In the genomic region with DNA sequence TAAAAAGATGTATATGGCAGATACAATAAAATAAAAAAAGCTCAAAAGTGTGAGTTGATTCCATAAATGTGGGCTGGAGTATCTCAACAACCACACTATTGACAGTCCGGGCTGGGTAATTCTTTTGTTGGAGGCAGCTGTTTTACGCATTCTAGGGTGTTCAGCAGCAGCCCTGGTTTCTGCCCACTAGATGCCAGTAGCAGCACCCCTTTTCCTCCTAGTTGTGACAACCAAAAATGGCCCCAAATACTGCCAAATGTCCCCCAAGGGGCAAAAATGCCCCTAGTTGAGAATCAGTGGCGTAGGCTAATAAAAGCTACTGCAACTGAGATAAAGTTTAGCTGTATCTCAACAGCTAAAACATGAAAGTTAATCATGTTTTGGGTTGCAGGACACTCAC, we compare ENCODE assay signal across 1 cellular context.
TF ChIP-seq lines count a peak whose summit lies in the region.

No MANE protein-coding gene starts in this region.

TF ChIP-seq in GM12878, 131 proteins besides CTCF, POLR2A, EP300 and RAD21 (continued from another document):
- TF ChIP-seq, protein P1, sequence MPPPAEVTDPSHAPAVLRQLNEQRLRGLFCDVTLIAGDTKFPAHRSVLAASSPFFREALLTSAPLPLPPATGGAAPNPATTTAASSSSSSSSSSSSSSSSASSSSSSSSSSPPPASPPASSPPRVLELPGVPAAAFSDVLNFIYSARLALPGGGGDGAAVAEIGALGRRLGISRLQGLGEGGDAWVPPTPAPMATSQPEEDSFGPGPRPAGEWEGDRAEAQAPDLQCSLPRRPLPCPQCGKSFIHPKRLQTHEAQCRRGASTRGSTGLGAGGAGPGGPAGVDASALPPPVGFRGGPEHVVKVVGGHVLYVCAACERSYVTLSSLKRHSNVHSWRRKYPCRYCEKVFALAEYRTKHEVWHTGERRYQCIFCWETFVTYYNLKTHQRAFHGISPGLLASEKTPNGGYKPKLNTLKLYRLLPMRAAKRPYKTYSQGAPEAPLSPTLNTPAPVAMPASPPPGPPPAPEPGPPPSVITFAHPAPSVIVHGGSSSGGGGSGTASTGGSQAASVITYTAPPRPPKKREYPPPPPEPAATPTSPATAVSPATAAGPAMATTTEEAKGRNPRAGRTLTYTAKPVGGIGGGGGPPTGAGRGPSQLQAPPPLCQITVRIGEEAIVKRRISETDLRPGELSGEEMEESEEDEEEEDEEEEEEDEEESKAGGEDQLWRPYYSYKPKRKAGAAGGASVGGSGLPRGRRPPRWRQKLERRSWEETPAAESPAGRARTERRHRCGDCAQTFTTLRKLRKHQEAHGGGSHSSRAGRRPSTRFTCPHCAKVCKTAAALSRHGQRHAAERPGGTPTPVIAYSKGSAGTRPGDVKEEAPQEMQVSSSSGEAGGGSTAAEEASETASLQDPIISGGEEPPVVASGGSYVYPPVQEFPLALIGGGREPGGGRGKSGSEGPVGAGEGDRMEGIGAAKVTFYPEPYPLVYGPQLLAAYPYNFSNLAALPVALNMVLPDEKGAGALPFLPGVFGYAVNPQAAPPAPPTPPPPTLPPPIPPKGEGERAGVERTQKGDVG (CRISPR knock-in tag; IDR thresholded peaks at IDR 0.05) = no peak
- TF ChIP-seq HCFC1 (IDR thresholded peaks at IDR 0.05; ENCODE audit: low read length) (no peak), MTA2 (IDR thresholded peaks at IDR 0.05; ENCODE audit: low read depth) (no peak), MTA3 (IDR thresholded peaks at IDR 0.05; ENCODE audit: borderline replicate concordance, low read length) (no peak), RB1 (IDR thresholded peaks at IDR 0.05; ENCODE audit: borderline replicate concordance) (no peak), EGR1 (IDR thresholded peaks at IDR 0.05; ENCODE audit: borderline replicate concordance in 1 of 2, low read depth in 2 of 2, low read length in 2 of 2) (no peak), NBN (IDR thresholded peaks at IDR 0.05) (no peak)
- TF ChIP-seq, protein P2, sequence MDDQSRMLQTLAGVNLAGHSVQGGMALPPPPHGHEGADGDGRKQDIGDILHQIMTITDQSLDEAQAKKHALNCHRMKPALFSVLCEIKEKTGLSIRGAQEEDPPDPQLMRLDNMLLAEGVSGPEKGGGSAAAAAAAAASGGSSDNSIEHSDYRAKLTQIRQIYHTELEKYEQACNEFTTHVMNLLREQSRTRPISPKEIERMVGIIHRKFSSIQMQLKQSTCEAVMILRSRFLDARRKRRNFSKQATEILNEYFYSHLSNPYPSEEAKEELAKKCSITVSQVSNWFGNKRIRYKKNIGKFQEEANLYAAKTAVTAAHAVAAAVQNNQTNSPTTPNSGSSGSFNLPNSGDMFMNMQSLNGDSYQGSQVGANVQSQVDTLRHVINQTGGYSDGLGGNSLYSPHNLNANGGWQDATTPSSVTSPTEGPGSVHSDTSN (IDR thresholded peaks at IDR 0.05; ENCODE audit: insufficient replicate concordance, low read depth, low read length) = no peak
- TF ChIP-seq, protein P3, sequence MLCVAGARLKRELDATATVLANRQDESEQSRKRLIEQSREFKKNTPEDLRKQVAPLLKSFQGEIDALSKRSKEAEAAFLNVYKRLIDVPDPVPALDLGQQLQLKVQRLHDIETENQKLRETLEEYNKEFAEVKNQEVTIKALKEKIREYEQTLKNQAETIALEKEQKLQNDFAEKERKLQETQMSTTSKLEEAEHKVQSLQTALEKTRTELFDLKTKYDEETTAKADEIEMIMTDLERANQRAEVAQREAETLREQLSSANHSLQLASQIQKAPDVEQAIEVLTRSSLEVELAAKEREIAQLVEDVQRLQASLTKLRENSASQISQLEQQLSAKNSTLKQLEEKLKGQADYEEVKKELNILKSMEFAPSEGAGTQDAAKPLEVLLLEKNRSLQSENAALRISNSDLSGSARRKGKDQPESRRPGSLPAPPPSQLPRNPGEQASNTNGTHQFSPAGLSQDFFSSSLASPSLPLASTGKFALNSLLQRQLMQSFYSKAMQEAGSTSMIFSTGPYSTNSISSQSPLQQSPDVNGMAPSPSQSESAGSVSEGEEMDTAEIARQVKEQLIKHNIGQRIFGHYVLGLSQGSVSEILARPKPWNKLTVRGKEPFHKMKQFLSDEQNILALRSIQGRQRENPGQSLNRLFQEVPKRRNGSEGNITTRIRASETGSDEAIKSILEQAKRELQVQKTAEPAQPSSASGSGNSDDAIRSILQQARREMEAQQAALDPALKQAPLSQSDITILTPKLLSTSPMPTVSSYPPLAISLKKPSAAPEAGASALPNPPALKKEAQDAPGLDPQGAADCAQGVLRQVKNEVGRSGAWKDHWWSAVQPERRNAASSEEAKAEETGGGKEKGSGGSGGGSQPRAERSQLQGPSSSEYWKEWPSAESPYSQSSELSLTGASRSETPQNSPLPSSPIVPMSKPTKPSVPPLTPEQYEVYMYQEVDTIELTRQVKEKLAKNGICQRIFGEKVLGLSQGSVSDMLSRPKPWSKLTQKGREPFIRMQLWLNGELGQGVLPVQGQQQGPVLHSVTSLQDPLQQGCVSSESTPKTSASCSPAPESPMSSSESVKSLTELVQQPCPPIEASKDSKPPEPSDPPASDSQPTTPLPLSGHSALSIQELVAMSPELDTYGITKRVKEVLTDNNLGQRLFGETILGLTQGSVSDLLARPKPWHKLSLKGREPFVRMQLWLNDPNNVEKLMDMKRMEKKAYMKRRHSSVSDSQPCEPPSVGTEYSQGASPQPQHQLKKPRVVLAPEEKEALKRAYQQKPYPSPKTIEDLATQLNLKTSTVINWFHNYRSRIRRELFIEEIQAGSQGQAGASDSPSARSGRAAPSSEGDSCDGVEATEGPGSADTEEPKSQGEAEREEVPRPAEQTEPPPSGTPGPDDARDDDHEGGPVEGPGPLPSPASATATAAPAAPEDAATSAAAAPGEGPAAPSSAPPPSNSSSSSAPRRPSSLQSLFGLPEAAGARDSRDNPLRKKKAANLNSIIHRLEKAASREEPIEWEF (IDR thresholded peaks at IDR 0.05; ENCODE audit: insufficient replicate concordance, low read depth, low read length) = no peak
- TF ChIP-seq, protein P4, sequence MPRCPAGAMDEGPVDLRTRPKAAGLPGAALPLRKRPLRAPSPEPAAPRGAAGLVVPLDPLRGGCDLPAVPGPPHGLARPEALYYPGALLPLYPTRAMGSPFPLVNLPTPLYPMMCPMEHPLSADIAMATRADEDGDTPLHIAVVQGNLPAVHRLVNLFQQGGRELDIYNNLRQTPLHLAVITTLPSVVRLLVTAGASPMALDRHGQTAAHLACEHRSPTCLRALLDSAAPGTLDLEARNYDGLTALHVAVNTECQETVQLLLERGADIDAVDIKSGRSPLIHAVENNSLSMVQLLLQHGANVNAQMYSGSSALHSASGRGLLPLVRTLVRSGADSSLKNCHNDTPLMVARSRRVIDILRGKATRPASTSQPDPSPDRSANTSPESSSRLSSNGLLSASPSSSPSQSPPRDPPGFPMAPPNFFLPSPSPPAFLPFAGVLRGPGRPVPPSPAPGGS (IDR thresholded peaks at IDR 0.05; ENCODE audit: borderline replicate concordance, insufficient read depth, low read depth, low read length, poor library complexity, severe bottlenecking) = no peak
